8 cellular contexts compared by ENCODE assay signal in genomic region chr3:150114873-150115570, GRCh38.
DNase-seq lines count a peak whose midpoint lies in the region; ATAC-seq lines count a peak whose summit lies in the region.

No MANE protein-coding gene starts in this region.

- peaks cover 13% of the 10 kb centered on the region for H3K4me1 ChIP-seq in ACC112 (ENCODE audit: control insufficient read depth, insufficient read depth, low read length, unreplicated experiment)
- H3K4me1 ChIP-seq in effector memory CD4-positive, alpha-beta T cell (ENCODE audit: control insufficient read depth, insufficient read depth, low read length, poor library complexity, severe bottlenecking): no peaks in the 10 kb centered on the region
- no peaks in the 10 kb centered on the region for H3K4me1 ChIP-seq in right cardiac atrium (ENCODE audit: control insufficient read depth, insufficient read depth, low read length)

- H3K4me3 ChIP-seq in ACC112 (ENCODE audit: low read depth, low read length) (no peak overlapping the region; the same call in 1 of the 2 replicates), right cardiac atrium (ENCODE audit: low read length) (no peak overlapping the region)
- no peak overlapping the region for H3K4me3 ChIP-seq in effector memory CD4-positive, alpha-beta T cell (ENCODE audit: insufficient read depth, low read depth, low read length, poor library complexity, severe bottlenecking)

- H3K27ac ChIP-seq in ACC112 (ENCODE audit: low read depth, low read length): peak overlapping the region; percentile 23; the same call in 1 of the 2 replicates
- H3K27ac ChIP-seq in effector memory CD4-positive, alpha-beta T cell (ENCODE audit: insufficient read depth, low read length, poor library complexity, severe bottlenecking): no peak overlapping the region
- H3K27ac ChIP-seq in right cardiac atrium (ENCODE audit: low read length): no peak overlapping the region

- H2AFZ ChIP-seq in ACC112 (ENCODE audit: low read length, unreplicated experiment): peak overlapping the region; percentile 65

- 66% methylated on average over 4 of the region's 4 CpGs for WGBS in right cardiac atrium

- no peaks in the 10 kb centered on the region for H3K9me3 ChIP-seq in effector memory CD4-positive, alpha-beta T cell (ENCODE audit: control insufficient read depth, low read length)
- no peaks in the 10 kb centered on the region for H3K9me3 ChIP-seq in right cardiac atrium (ENCODE audit: control insufficient read depth, low read length)

- ATAC-seq in GM19043 (IDR thresholded peaks at IDR 0.05; ENCODE audit: low read depth, unreplicated experiment): peak; percentile 87
- ATAC-seq in HG03025 (IDR thresholded peaks at IDR 0.05; ENCODE audit: low FRiP score, unreplicated experiment): peak; percentile 91
- no peak for ATAC-seq in right cardiac atrium

- intact Hi-C loops in right cardiac atrium (cut with DNase I): no loop called here

- H3K36me3 ChIP-seq in ACC112 (ENCODE audit: insufficient read depth, low read length): no peaks in the 10 kb centered on the region
- H3K36me3 ChIP-seq in effector memory CD4-positive, alpha-beta T cell (ENCODE audit: control insufficient read depth, insufficient read depth, low read length): no peaks in the 10 kb centered on the region

- H3K27me3 ChIP-seq in ACC112 (ENCODE audit: insufficient read depth, low read length): no peaks in the 10 kb centered on the region
- peaks cover 7% of the 10 kb centered on the region for H3K27me3 ChIP-seq in effector memory CD4-positive, alpha-beta T cell (replicated peaks; ENCODE audit: control insufficient read depth, insufficient read depth, low read length, poor library complexity, severe bottlenecking)
- no peaks in the 10 kb centered on the region for H3K27me3 ChIP-seq in right cardiac atrium (ENCODE audit: control insufficient read depth, insufficient read depth)

- H3K79me2 ChIP-seq in ACC112 (ENCODE audit: control insufficient read depth, insufficient read depth, low read length, unreplicated experiment): no peaks in the 10 kb centered on the region

- DNase-seq in astrocyte of the hippocampus (ENCODE audit: low read depth, low spot score) (peak; percentile 61), right cardiac atrium (no peak), activated T-cell treated with anti-CD3 and anti-CD28 coated beads for 4 hours (no peak), NCI-H345 (lab: John Stamatoyannopoulos, UW) (no peak)
- DNase-seq in effector memory CD4-positive, alpha-beta T cell: no peak

Comparison
In these comparisons a context has a peak if more than half of its experiments do, and no peak if none do; other contexts are left out.
1. ATAC-seq: peak in GM19043 (single experiment) and HG03025 (single experiment); none in right cardiac atrium (0 of 2).